In the genomic region with DNA sequence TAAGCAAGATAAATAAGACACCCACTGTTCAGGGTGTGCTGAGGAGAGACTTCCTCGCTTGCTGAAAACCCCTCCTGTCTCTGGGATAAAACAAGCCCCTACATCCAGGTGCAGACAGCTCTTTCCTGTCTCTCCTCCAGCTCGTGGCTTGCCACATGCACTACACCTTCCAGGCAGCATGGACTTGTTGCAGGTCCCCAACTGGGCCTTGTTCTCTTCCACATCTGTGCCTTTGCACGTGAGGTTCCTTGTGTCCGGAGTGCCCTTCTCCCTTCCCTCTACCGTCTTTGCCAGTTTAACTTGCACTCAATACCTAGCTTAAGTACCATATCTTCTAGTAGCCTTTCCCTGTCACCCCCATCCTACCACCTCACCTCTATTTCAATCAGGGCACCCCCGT, we compare ENCODE assay signal across 21 cellular contexts.
"Had no signal": no experiment of that assay in that cellular context is flagged by ENCODE, and none has a peak within 500 bp of the region (broad histone marks: within the 10 kb centered on the region; RNA-seq: fewer than 3 reads in every experiment).

No MANE protein-coding gene starts in this region.

- H3K4me3 Mint-ChIP-seq: memory B cell; natural killer cell; stimulated activated memory B cell treated with anti-CD40 and anti-IgM and Interleukin-4, amounts not matched to agents 10 μg/mL and 1 μg/mL and 100 μg/mL, for 72 hours; type B pancreatic cell had no signal

- H3K27ac Mint-ChIP-seq: memory B cell; natural killer cell; stimulated activated memory B cell treated with anti-CD40 and anti-IgM and Interleukin-4, amounts not matched to agents 10 μg/mL and 1 μg/mL and 100 μg/mL, for 72 hours; type B pancreatic cell had no signal

- H3K27ac ChIP-seq: dorsolateral prefrontal cortex, ovary, psoas muscle, skin epidermis, spleen, testis, tibial artery had no signal

- H3K36me3 ChIP-seq: ovary, spleen, tibial artery had no signal

- H3K36me3 Mint-ChIP-seq: natural killer cell, type B pancreatic cell had no signal

- H3K27me3 Mint-ChIP-seq: stimulated activated memory B cell treated with anti-CD40 and anti-IgM and Interleukin-4, amounts not matched to agents 10 μg/mL and 1 μg/mL and 100 μg/mL, for 72 hours had no signal

- H3K27me3 ChIP-seq: dorsolateral prefrontal cortex, ovary, spleen, testis, tibial artery had no signal

- H3K4me1 ChIP-seq: psoas muscle, spleen had no signal

- DNase-seq: dorsolateral prefrontal cortex; effector CD8-positive, alpha-beta T cell; erythroblast; left ventricle myocardium superior; natural killer cell; nucleus accumbens; ovary; posterior cingulate gyrus; psoas muscle; right cardiac atrium; stimulated activated CD4-positive, alpha-beta T cell treated with anti-CD3 and anti-CD28 coated beads, Interleukin-4, amount 100 ng/mL, for 4 hours; stimulated activated naive CD8-positive, alpha-beta T cell treated with anti-CD3 and anti-CD28 coated beads, Interleukin-15, Interleukin-2, amounts not matched to agents 100 U/mL and 50 U/mL, for 24 hours; substantia nigra; testis; tibial artery had no signal

- H3K9me3 ChIP-seq: ovary, psoas muscle, testis had no signal

- H3K4me3 ChIP-seq: dorsolateral prefrontal cortex, lung, ovary, psoas muscle, skin epidermis, spleen, testis, tibial artery had no signal

- H3K4me1 Mint-ChIP-seq: memory B cell; natural killer cell; stimulated activated memory B cell treated with anti-CD40 and anti-IgM and Interleukin-4, amounts not matched to agents 10 μg/mL and 1 μg/mL and 100 μg/mL, for 72 hours had no signal

- ATAC-seq: left ventricle myocardium superior; natural killer cell; psoas muscle; right cardiac atrium; stimulated activated memory B cell treated with anti-CD40 and anti-IgM and Interleukin-4, amounts not matched to agents 10 μg/mL and 1 μg/mL and 100 μg/mL, for 72 hours; stimulated activated naive CD8-positive, alpha-beta T cell treated with anti-CD3 and anti-CD28 coated beads, Interleukin-15, Interleukin-2, amounts not matched to agents 100 U/mL and 50 U/mL, for 24 hours had no signal
